In genomic region chr15:76904461-76905012, GRCh38 we compare ENCODE assay signal across 7 cellular contexts. TPM values are rescaled to one million over a fixed set of nuclear protein-coding genes. Genes with fewer than 3 reads are reported as not detected.
DNase-seq lines count a peak whose midpoint lies in the region; ATAC-seq and TF ChIP-seq lines count a peak whose summit lies in the region.

No MANE protein-coding gene starts in this region.

- no peaks in the 10 kb centered on the region for H3K9me3 ChIP-seq in right cardiac atrium (ENCODE audit: control insufficient read depth, low read length)
- H3K9me3 ChIP-seq in prostate gland = no peaks in the 10 kb centered on the region

- H3K36me3 ChIP-seq in prostate gland = no peaks in the 10 kb centered on the region

- intact Hi-C loops in right cardiac atrium (cut with DNase I) (no loop called here), prostate gland (cut with DNase I) (no loop called here)

- TF ChIP-seq CTCF in GM10266 (IDR thresholded peaks at IDR 0.05; ENCODE audit: control insufficient read depth, insufficient read depth, low read depth, missing control alignments) (no peak), prostate gland (IDR thresholded peaks at IDR 0.05) (no peak)

- CTCF ChIA-PET in HEK293T (lab: Yijun Ruan, JAX) = interaction anchor here (0.6 to 1.6 kb wide), 2 partner anchors 46 to 276 kb away, joined by 3 read pairs; no protein-coding TSS in a partner anchor

- POLR2A ChIA-PET in HEK293T (lab: Yijun Ruan, JAX) = interaction anchor here (1.0 to 5.3 kb wide), 4 partner anchors 22 to 112 kb away, joined by 3 to 39 read pairs (median 4); partner anchors contain the start of gene RCN2

- TF ChIP-seq POLR2A in prostate gland (IDR thresholded peaks at IDR 0.05) = no peak

- H3K4me3 ChIP-seq in right cardiac atrium (ENCODE audit: low read length) (peak overlapping the region; percentile 78), prostate gland (peak overlapping the region; percentile 92 to 99)

- no peaks in the 10 kb centered on the region for H3K4me1 ChIP-seq in right cardiac atrium (ENCODE audit: control insufficient read depth, insufficient read depth, low read length)
- no peaks in the 10 kb centered on the region for H3K4me1 ChIP-seq in prostate gland (replicated peaks)

- H3K27ac ChIP-seq in right cardiac atrium (ENCODE audit: low read length) (peak overlapping the region; percentile 86), prostate gland (peak overlapping the region; percentile 89 to 93)

- DNase-seq in GM10266 (ENCODE audit: extremely low spot score) (peak; percentile 31), HEK293T (ENCODE audit: extremely low spot score) (peak; percentile 59), NCI-H774 (lab: John Stamatoyannopoulos, UW) (peak; percentile 8), amniotic epithelial cell (ENCODE audit: low read depth) (peak; percentile 24), right cardiac atrium (peak in 1 of 3 donors; percentile 57), prostate gland (ENCODE audit: low spot score) (peak; percentile 36), OCI-M1 (lab: John Stamatoyannopoulos, UW) (no peak)

- 1% methylated on average over 29 of the region's 29 CpGs for WGBS in right cardiac atrium
- under 1% methylated on average over 29 of the region's 29 CpGs for WGBS in prostate gland

- H3K27me3 ChIP-seq in right cardiac atrium (ENCODE audit: control insufficient read depth, insufficient read depth) = no peaks in the 10 kb centered on the region
- no peaks in the 10 kb centered on the region for H3K27me3 ChIP-seq in prostate gland (replicated peaks; ENCODE audit: insufficient read depth)

- peak; percentile 41 to 42 for ATAC-seq in right cardiac atrium

TF ChIP-seq in HEK293T, 16 proteins besides CTCF, POLR2A, EP300 and RAD21:
- no peak for TF ChIP-seq ARNT (IDR thresholded peaks at IDR 0.05)
- TF ChIP-seq TARDBP (IDR thresholded peaks at IDR 0.05) = no peak
- TF ChIP-seq SUZ12 (IDR thresholded peaks at IDR 0.05) = no peak
- TF ChIP-seq FOXM1 (IDR thresholded peaks at IDR 0.05; ENCODE audit: borderline replicate concordance) = no peak
- TF ChIP-seq HDGF (IDR thresholded peaks at IDR 0.05; ENCODE audit: borderline replicate concordance) = no peak
- no peak for TF ChIP-seq CTBP1 (IDR thresholded peaks at IDR 0.05; ENCODE audit: borderline replicate concordance)
- TF ChIP-seq L3MBTL2 (conservative IDR thresholded peaks at IDR 0.05) = peak; percentile 23
- peak; percentile 69 for TF ChIP-seq PKNOX1 (IDR thresholded peaks at IDR 0.05)
- TF ChIP-seq FOXA1 (IDR thresholded peaks at IDR 0.05) = no peak
- no peak for TF ChIP-seq FOXK2 (IDR thresholded peaks at IDR 0.05)
- TF ChIP-seq BHLHE40 (IDR thresholded peaks at IDR 0.05; ENCODE audit: borderline replicate concordance) = no peak

RNA-seq across cellular contexts. Expression of gene SCAPER, which starts 0.6 kb away (rescaled TPM):
- 10 to 100 TPM; 35.9 to 43.5 (median 37.7) TPM for total RNA-seq in right cardiac atrium
- 16.3 TPM for polyA plus RNA-seq in right cardiac atrium
- 10 to 100 TPM; 19.1 to 38.9 TPM for total RNA-seq in prostate gland

RNA-seq across cellular contexts. Expression of gene RCN2, which starts 27.0 kb away (rescaled TPM):
- total RNA-seq in right cardiac atrium (10 to 100 TPM; 25.1 to 36.0 (median 29.5) TPM), prostate gland (10 to 100 TPM; 31.4 to 49.5 TPM)
- polyA plus RNA-seq in right cardiac atrium = 31.7 TPM
